ENCODE assay signal across 1 cellular context in the genomic region with DNA sequence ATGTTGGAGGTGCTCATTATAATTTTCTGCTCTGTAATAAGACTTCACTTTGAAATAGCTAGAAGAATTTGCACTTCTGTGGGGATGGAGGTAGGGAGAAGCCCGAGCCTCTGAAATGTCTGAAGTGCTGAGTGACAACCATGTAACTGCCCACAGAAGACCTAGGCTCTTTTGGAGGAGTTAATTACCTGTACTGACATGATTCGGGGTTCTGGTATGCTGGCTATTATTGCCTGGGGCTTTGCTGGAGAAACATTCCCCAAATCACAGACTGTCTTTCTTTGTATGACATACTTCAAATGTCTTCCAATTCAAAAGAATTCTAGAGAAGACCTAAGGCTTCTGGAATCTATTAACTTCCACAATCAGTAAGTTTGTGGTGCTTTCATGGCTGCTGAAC.
TF ChIP-seq lines count a peak whose summit lies in the region.

No MANE protein-coding gene starts in this region.

TF ChIP-seq in GM23338, 12 proteins besides CTCF, POLR2A, EP300 and RAD21 (continued from another document):
- TF ChIP-seq, protein P1, sequence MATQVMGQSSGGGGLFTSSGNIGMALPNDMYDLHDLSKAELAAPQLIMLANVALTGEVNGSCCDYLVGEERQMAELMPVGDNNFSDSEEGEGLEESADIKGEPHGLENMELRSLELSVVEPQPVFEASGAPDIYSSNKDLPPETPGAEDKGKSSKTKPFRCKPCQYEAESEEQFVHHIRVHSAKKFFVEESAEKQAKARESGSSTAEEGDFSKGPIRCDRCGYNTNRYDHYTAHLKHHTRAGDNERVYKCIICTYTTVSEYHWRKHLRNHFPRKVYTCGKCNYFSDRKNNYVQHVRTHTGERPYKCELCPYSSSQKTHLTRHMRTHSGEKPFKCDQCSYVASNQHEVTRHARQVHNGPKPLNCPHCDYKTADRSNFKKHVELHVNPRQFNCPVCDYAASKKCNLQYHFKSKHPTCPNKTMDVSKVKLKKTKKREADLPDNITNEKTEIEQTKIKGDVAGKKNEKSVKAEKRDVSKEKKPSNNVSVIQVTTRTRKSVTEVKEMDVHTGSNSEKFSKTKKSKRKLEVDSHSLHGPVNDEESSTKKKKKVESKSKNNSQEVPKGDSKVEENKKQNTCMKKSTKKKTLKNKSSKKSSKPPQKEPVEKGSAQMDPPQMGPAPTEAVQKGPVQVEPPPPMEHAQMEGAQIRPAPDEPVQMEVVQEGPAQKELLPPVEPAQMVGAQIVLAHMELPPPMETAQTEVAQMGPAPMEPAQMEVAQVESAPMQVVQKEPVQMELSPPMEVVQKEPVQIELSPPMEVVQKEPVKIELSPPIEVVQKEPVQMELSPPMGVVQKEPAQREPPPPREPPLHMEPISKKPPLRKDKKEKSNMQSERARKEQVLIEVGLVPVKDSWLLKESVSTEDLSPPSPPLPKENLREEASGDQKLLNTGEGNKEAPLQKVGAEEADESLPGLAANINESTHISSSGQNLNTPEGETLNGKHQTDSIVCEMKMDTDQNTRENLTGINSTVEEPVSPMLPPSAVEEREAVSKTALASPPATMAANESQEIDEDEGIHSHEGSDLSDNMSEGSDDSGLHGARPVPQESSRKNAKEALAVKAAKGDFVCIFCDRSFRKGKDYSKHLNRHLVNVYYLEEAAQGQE (IDR thresholded peaks at IDR 0.05; ENCODE audit: unreplicated experiment), result no peak
- TF ChIP-seq ZNF331 (CRISPR knock-in tag; IDR thresholded peaks at IDR 0.05; ENCODE audit: low read depth), result no peak
- TF ChIP-seq, protein P2, sequence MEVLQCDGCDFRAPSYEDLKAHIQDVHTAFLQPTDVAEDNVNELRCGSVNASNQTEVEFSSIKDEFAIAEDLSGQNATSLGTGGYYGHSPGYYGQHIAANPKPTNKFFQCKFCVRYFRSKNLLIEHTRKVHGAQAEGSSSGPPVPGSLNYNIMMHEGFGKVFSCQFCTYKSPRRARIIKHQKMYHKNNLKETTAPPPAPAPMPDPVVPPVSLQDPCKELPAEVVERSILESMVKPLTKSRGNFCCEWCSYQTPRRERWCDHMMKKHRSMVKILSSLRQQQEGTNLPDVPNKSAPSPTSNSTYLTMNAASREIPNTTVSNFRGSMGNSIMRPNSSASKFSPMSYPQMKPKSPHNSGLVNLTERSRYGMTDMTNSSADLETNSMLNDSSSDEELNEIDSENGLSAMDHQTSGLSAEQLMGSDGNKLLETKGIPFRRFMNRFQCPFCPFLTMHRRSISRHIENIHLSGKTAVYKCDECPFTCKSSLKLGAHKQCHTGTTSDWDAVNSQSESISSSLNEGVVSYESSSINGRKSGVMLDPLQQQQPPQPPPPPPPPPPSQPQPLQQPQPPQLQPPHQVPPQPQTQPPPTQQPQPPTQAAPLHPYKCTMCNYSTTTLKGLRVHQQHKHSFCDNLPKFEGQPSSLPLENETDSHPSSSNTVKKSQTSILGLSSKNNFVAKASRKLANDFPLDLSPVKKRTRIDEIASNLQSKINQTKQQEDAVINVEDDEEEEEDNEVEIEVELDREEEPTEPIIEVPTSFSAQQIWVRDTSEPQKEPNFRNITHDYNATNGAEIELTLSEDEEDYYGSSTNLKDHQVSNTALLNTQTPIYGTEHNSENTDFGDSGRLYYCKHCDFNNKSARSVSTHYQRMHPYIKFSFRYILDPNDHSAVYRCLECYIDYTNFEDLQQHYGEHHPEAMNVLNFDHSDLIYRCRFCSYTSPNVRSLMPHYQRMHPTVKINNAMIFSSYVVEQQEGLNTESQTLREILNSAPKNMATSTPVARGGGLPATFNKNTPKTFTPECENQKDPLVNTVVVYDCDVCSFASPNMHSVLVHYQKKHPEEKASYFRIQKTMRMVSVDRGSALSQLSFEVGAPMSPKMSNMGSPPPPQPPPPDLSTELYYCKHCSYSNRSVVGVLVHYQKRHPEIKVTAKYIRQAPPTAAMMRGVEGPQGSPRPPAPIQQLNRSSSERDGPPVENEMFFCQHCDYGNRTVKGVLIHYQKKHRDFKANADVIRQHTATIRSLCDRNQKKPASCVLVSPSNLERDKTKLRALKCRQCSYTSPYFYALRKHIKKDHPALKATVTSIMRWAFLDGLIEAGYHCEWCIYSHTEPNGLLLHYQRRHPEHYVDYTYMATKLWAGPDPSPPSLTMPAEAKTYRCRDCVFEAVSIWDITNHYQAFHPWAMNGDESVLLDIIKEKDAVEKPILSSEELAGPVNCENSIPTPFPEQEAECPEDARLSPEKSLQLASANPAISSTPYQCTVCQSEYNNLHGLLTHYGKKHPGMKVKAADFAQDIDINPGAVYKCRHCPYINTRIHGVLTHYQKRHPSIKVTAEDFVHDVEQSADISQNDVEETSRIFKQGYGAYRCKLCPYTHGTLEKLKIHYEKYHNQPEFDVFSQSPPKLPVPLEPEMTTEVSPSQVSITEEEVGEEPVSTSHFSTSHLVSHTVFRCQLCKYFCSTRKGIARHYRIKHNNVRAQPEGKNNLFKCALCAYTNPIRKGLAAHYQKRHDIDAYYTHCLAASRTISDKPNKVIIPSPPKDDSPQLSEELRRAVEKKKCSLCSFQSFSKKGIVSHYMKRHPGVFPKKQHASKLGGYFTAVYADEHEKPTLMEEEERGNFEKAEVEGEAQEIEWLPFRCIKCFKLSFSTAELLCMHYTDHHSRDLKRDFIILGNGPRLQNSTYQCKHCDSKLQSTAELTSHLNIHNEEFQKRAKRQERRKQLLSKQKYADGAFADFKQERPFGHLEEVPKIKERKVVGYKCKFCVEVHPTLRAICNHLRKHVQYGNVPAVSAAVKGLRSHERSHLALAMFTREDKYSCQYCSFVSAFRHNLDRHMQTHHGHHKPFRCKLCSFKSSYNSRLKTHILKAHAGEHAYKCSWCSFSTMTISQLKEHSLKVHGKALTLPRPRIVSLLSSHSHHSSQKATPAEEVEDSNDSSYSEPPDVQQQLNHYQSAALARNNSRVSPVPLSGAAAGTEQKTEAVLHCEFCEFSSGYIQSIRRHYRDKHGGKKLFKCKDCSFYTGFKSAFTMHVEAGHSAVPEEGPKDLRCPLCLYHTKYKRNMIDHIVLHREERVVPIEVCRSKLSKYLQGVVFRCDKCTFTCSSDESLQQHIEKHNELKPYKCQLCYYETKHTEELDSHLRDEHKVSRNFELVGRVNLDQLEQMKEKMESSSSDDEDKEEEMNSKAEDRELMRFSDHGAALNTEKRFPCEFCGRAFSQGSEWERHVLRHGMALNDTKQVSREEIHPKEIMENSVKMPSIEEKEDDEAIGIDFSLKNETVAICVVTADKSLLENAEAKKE (CRISPR knock-in tag; IDR thresholded peaks at IDR 0.05), result no peak
